ENCODE assay signal across 17 cellular contexts in genomic region chrX:42837747-42838146, GRCh38. TPM values are rescaled to one million over a fixed set of nuclear protein-coding genes. Genes with fewer than 3 reads are reported as not detected.
DNase-seq lines count a peak whose midpoint lies in the region; ATAC-seq, FAIRE-seq and TF ChIP-seq lines count a peak whose summit lies in the region.
"Had no signal": no experiment of that assay in that cellular context is flagged by ENCODE, and none has a peak within 500 bp of the region (broad histone marks: within the 10 kb centered on the region; RNA-seq: fewer than 3 reads in every experiment).

No MANE protein-coding gene starts in this region.

- H3K4me3 Mint-ChIP-seq in activated naive CD8-positive, alpha-beta T cell treated with anti-CD3 and anti-CD28 coated beads, Interleukin-2, amount 50 U/mL, for 24 hours, result no peak overlapping the region
- H3K4me3 Mint-ChIP-seq: activated naive CD8-positive, alpha-beta T cell; nephron progenitor cell; type B pancreatic cell had no signal

- H3K4me2 ChIP-seq in OCI-LY1 (ENCODE audit: low read length), result no peak overlapping the region

- H3K27me3 ChIP-seq in OCI-LY1 (ENCODE audit: insufficient read depth, low read length) (no peaks in the 10 kb centered on the region), Peyer's patch (no peaks in the 10 kb centered on the region)

- H3K4me1 Mint-ChIP-seq in activated naive CD8-positive, alpha-beta T cell treated with anti-CD3 and anti-CD28 coated beads, Interleukin-2, amount 50 U/mL, for 24 hours, result peaks cover 1% of the 10 kb centered on the region

- H3K4me1 ChIP-seq in OCI-LY1 (ENCODE audit: insufficient read depth, low read length, severe bottlenecking) (peaks cover 27% of the 10 kb centered on the region), Peyer's patch (no peaks in the 10 kb centered on the region)

- no peak overlapping the region for H2AFZ ChIP-seq in OCI-LY1 (ENCODE audit: low read length)

- FAIRE-seq in GM18507 (lab: Jason Lieb, UNC), result peak; percentile 39
- FAIRE-seq: D721Med had no signal

- no peak for TF ChIP-seq POLR2A in Peyer's patch (IDR thresholded peaks at IDR 0.05)

- H3K36me3 ChIP-seq in OCI-LY1 (ENCODE audit: insufficient read depth, low read length) (no peaks in the 10 kb centered on the region), Peyer's patch (no peaks in the 10 kb centered on the region)

- no peaks in the 10 kb centered on the region for H3K27me3 Mint-ChIP-seq in activated naive CD8-positive, alpha-beta T cell treated with anti-CD3 and anti-CD28 coated beads, Interleukin-2, amount 50 U/mL, for 24 hours
- H3K27me3 Mint-ChIP-seq: activated naive CD8-positive, alpha-beta T cell; type B pancreatic cell had no signal

- TF ChIP-seq CTCF in OCI-LY1 (IDR thresholded peaks at IDR 0.05; ENCODE audit: low read length) (no peak), Peyer's patch (IDR thresholded peaks at IDR 0.05) (no peak)

- H3K9me3 Mint-ChIP-seq in activated naive CD8-positive, alpha-beta T cell treated with anti-CD3 and anti-CD28 coated beads, Interleukin-2, amount 50 U/mL, for 24 hours, result peaks cover 5% of the 10 kb centered on the region

- H3K36me3 Mint-ChIP-seq in activated naive CD8-positive, alpha-beta T cell treated with anti-CD3 and anti-CD28 coated beads, Interleukin-2, amount 50 U/mL, for 24 hours (ENCODE audit: low read depth), result no peaks in the 10 kb centered on the region
- H3K36me3 Mint-ChIP-seq: type B pancreatic cell had no signal

- no peak overlapping the region for H3K9ac ChIP-seq in OCI-LY1 (ENCODE audit: low read length)

- no peak overlapping the region for H3K27ac Mint-ChIP-seq in activated naive CD8-positive, alpha-beta T cell treated with anti-CD3 and anti-CD28 coated beads, Interleukin-2, amount 50 U/mL, for 24 hours
- H3K27ac Mint-ChIP-seq: activated naive CD8-positive, alpha-beta T cell; nephron progenitor cell; type B pancreatic cell had no signal

- peak; percentile 0 for DNase-seq in GM18507 (ENCODE audit: extremely low spot score, insufficient read length, low read depth)
- DNase-seq in NCI-H748 (lab: John Stamatoyannopoulos, UW; ENCODE audit: unreplicated experiment), result no peak
- DNase-seq in RKO (ENCODE audit: low spot score), result no peak
- no peak for DNase-seq in activated naive CD8-positive, alpha-beta T cell treated with anti-CD3 and anti-CD28 coated beads, Interleukin-2, amount 50 U/mL, for 24 hours
- DNase-seq in Peyer's patch, result no peak
- DNase-seq: effector CD8-positive, alpha-beta T cell; NCI-H2081; nephron progenitor cell had no signal

- H3K4me3 ChIP-seq in OCI-LY1 (ENCODE audit: low read depth, low read length, poor library complexity, severe bottlenecking) (no peak overlapping the region), Peyer's patch (no peak overlapping the region)

- no peaks in the 10 kb centered on the region for H3F3A ChIP-seq in OCI-LY1 (ENCODE audit: insufficient read depth, low read length)

- H3K27ac ChIP-seq in OCI-LY1 (ENCODE audit: low read depth, low read length, poor library complexity, severe bottlenecking) (peak overlapping the region; percentile 28), Peyer's patch (no peak overlapping the region)

- ATAC-seq in GM19452 (IDR thresholded peaks at IDR 0.05; ENCODE audit: unreplicated experiment), result peak; percentile 74
- peak; percentile 60 for ATAC-seq in HG02970 (IDR thresholded peaks at IDR 0.05; ENCODE audit: low FRiP score, unreplicated experiment)
- ATAC-seq in activated naive CD8-positive, alpha-beta T cell treated with anti-CD3 and anti-CD28 coated beads, Interleukin-2, amount 50 U/mL, for 24 hours, result no peak

- no peaks in the 10 kb centered on the region for H3K9me2 ChIP-seq in OCI-LY1 (ENCODE audit: low read depth, low read length)

- H3K9me3 ChIP-seq in OCI-LY1 (ENCODE audit: low read length), result no peaks in the 10 kb centered on the region
- no peaks in the 10 kb centered on the region for H3K9me3 ChIP-seq in Peyer's patch

- H4K20me1 ChIP-seq in OCI-LY1 (ENCODE audit: insufficient read depth, low read length), result no peaks in the 10 kb centered on the region

- no peaks in the 10 kb centered on the region for H3K79me2 ChIP-seq in OCI-LY1 (ENCODE audit: insufficient read depth, low read length)

RNA-seq across cellular contexts. Expression of gene PPP1R2C, which starts 59.8 kb away (rescaled TPM):
- total RNA-seq in Peyer's patch, result not detected
- total RNA-seq: lung microvascular endothelial cell, M059J, renal cortical epithelial cell had no signal
